8 cellular contexts compared by ENCODE assay signal in the genomic region with DNA sequence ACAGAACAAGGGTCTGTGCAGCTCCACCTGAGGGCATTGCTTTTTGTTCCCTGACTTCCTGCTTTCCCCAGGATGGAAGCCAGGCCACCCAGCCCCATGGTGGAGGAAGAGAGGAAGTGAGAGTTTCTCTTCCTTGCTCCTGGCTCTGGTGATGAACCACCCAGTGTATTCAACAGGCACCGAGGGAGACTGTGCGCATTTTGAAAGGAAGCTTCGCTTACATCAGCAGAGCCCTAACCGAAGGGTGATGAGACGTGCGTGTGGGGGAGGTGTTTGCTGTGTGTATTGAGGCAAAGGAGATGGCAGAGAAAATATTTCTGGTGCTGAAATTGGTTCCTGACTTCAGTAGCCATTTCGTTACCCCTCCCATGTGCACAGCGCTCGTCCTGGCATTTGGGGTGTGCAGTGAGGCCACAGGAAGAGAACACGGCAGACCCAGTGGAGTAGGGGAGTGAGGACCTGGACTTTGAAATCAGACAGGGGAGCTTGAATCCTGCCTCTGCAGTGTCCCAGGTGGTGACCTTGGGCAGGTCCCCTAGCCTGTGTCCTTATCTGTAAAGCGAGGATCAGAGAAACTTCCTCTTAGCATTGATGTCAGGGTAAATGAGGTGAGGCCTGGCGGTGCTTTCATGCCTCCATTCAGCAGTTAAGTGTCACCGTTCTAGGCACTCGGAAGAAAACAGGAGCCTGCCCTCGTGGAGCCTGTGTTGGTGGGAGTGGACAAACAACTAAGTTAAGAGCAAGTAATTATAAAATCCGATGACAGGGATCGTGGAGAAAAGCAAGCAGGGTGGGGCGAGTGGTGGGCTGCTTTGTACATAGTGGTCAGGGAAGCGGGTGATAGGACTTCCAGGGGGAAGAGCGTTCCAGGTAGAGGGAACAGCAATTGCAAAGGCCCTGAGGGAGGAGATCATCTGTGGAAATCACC. TPM values are rescaled to one million over a fixed set of nuclear protein-coding genes. Genes with fewer than 3 reads are reported as not detected.
DNase-seq lines count a peak whose midpoint lies in the region; ATAC-seq and TF ChIP-seq lines count a peak whose summit lies in the region.

No MANE protein-coding gene starts in this region.

- H3K4me3 ChIP-seq in H7 (ENCODE audit: insufficient read depth, low read depth, low read length), result no peak overlapping the region

- H3K27me3 ChIP-seq in H7 (ENCODE audit: control insufficient read depth, insufficient read depth, low read length), result no peaks in the 10 kb centered on the region

- TF ChIP-seq CTCF in type B pancreatic cell (conservative IDR thresholded peaks at IDR 0.05), result no peak

- peak; percentile 69 for DNase-seq in activated CD8-positive, alpha-beta memory T cell treated with anti-CD3 and anti-CD28 coated beads for 24 hours
- no peak for DNase-seq in activated CD8-positive, alpha-beta memory T cell treated with anti-CD3 and anti-CD28 coated beads, Interleukin-2, amount 50 U/mL, for 48 hours
- peak in 1 of 2 donors; percentile 49 for DNase-seq in activated naive CD4-positive, alpha-beta T cell treated with anti-CD3 and anti-CD28 coated beads, Interleukin-2, amount 50 U/mL, for 72 hours (ENCODE audit: low spot score in 2 of 2)
- peak; percentile 78 for DNase-seq in medulla oblongata (ENCODE audit: extremely low spot score)
- no peak for DNase-seq in type B pancreatic cell (ENCODE audit: extremely low spot score, unreplicated experiment)
- no peak for DNase-seq in H7
- no peak for DNase-seq in H4 (ENCODE audit: low spot score)

- H3K4me3 Mint-ChIP-seq in type B pancreatic cell, result peak overlapping the region; percentile 23

- H3K36me3 Mint-ChIP-seq in activated naive CD4-positive, alpha-beta T cell treated with anti-CD3 and anti-CD28 coated beads, Interleukin-2, amount 50 U/mL, for 72 hours, result peaks cover 13 to 25% of the 10 kb centered on the region in 2 donors
- peaks cover 20% of the 10 kb centered on the region for H3K36me3 Mint-ChIP-seq in type B pancreatic cell

- peaks cover 3 to 5% of the 10 kb centered on the region in 2 donors for H3K9me3 Mint-ChIP-seq in activated naive CD4-positive, alpha-beta T cell treated with anti-CD3 and anti-CD28 coated beads, Interleukin-2, amount 50 U/mL, for 72 hours
- H3K9me3 Mint-ChIP-seq in type B pancreatic cell, result no peaks in the 10 kb centered on the region

- ATAC-seq in activated naive CD4-positive, alpha-beta T cell treated with anti-CD3 and anti-CD28 coated beads, Interleukin-2, amount 50 U/mL, for 72 hours, result peak; percentile 75 to 83
- ATAC-seq in HG03280 (IDR thresholded peaks at IDR 0.05; ENCODE audit: unreplicated experiment), result no peak

- H3K4me1 Mint-ChIP-seq in type B pancreatic cell (ENCODE audit: unreplicated experiment), result peaks cover 83% of the 10 kb centered on the region

- H3K27me3 Mint-ChIP-seq in type B pancreatic cell, result no peaks in the 10 kb centered on the region

- H3K36me3 ChIP-seq in H7 (replicated peaks; ENCODE audit: control insufficient read depth, insufficient read depth, low read length), result no peaks in the 10 kb centered on the region; the same call in 1 of the 2 replicates

- peak overlapping the region; percentile 91 to 92 for H3K27ac Mint-ChIP-seq in activated naive CD4-positive, alpha-beta T cell treated with anti-CD3 and anti-CD28 coated beads, Interleukin-2, amount 50 U/mL, for 72 hours
- H3K27ac Mint-ChIP-seq in type B pancreatic cell, result peak overlapping the region; percentile 77

RNA-seq across cellular contexts. Expression of a gene that starts 7.4 kb away (rescaled TPM):
- total RNA-seq in activated naive CD4-positive, alpha-beta T cell treated with anti-CD3 and anti-CD28 coated beads, Interleukin-2, amount 50 U/mL, for 72 hours, result 10 to 100 TPM; 35.5 to 51.5 TPM
- 46.6 and 51.4 TPM in 2 replicates for total RNA-seq in type B pancreatic cell (ENCODE audit: low replicate concordance)
- total RNA-seq in H7 (2014; rRNA removed; shearing (Covaris generic)), result 13.1 and 19.2 TPM in 2 replicates
- total RNA-seq in H4 (2014; rRNA removed; shearing (Covaris generic)), result 1.9 and 4.1 TPM in 2 replicates

Comparison
In these comparisons a context has a peak if more than half of its experiments do, and no peak if none do; other contexts are left out.
1. DNase-seq: peak in activated CD8-positive, alpha-beta memory T cell treated with anti-CD3 and anti-CD28 coated beads for 24 hours (single experiment) and medulla oblongata (single experiment); none in activated CD8-positive, alpha-beta memory T cell treated with anti-CD3 and anti-CD28 coated beads, Interleukin-2, amount 50 U/mL, for 48 hours (single experiment), type B pancreatic cell (single experiment), H7 (single experiment) and H4 (single experiment).